ENCODE assay signal across 1 cellular context in genomic region chr20:33419140-33419974, GRCh38.
TF ChIP-seq lines count a peak whose summit lies in the region.

No MANE protein-coding gene starts in this region.

TF ChIP-seq in K562, 482 proteins besides CTCF, POLR2A, EP300 and RAD21 (continued from another document and continues in another):
- TF ChIP-seq ZMIZ1 (IDR thresholded peaks at IDR 0.05; ENCODE audit: low read depth in 2 of 2, low read length in 2 of 2) (peak in 1 of 2 experiments; percentile 80; a peak in 2 of 4 replicates), ZNF695 (CRISPR knock-in tag; IDR thresholded peaks at IDR 0.05) (no peak), ZNF668 (CRISPR knock-in tag; IDR thresholded peaks at IDR 0.05) (no peak), TBP (optimal IDR thresholded peaks at IDR 0.05; ENCODE audit: low read depth, low read length) (no peak), CBX3 (IDR thresholded peaks at IDR 0.05; ENCODE audit: borderline replicate concordance in 1 of 2, low read length in 2 of 2) (no peak; a peak in 1 of 3 replicates), PRPF4 (IDR thresholded peaks at IDR 0.05; ENCODE audit: insufficient read depth, low read depth, low read length, poor library complexity, severe bottlenecking) (no peak), BCLAF1 (IDR thresholded peaks at IDR 0.05; ENCODE audit: borderline replicate concordance in 1 of 2, control insufficient read depth in 1 of 2, low read depth in 2 of 2, low read length in 1 of 2) (no peak), MYNN (IDR thresholded peaks at IDR 0.05) (peak; percentile 84), MYNN (CRISPR knock-in tag; IDR thresholded peaks at IDR 0.05) (no peak), MEF2A (IDR thresholded peaks at IDR 0.05; ENCODE audit: control insufficient read depth, low read depth, low read length) (peak; percentile 100), RNF219 (CRISPR knock-in tag; IDR thresholded peaks at IDR 0.05) (no peak), ZNF143 (CRISPR knock-in tag; IDR thresholded peaks at IDR 0.05) (no peak), CHD4 (IDR thresholded peaks at IDR 0.05; ENCODE audit: insufficient read depth, insufficient replicate concordance, low read depth, low read length, poor library complexity, severe bottlenecking) (no peak), TCF7L2 (IDR thresholded peaks at IDR 0.05; ENCODE audit: low read depth, low read length) (no peak), ERF (CRISPR knock-in tag; IDR thresholded peaks at IDR 0.05) (no peak), RUNX1 (IDR thresholded peaks at IDR 0.05; ENCODE audit: low read depth) (peak; percentile 79), ZNF274 (IDR thresholded peaks at IDR 0.05; ENCODE audit: borderline replicate concordance, low read depth, low read length) (peak; percentile 63; the same call in 1 of the 2 replicates), NCOA2 (IDR thresholded peaks at IDR 0.05; ENCODE audit: partially characterized antibody in 2 of 2) (no peak), ZNF407 (IDR thresholded peaks at IDR 0.05; ENCODE audit: low read depth) (no peak), ZFP91 (CRISPR knock-in tag; IDR thresholded peaks at IDR 0.05) (no peak), CBFA2T2 (conservative IDR thresholded peaks at IDR 0.05) (peak; percentile 98), IRF1 (CRISPR knock-in tag; IDR thresholded peaks at IDR 0.05; ENCODE audit: borderline replicate concordance) (no peak), JUNB (CRISPR knock-in tag; conservative IDR thresholded peaks at IDR 0.05) (no peak), ZC3H4 (CRISPR knock-in tag; IDR thresholded peaks at IDR 0.05; ENCODE audit: borderline replicate concordance) (no peak), ZNF232 (CRISPR knock-in tag; IDR thresholded peaks at IDR 0.05) (no peak), NR3C1 (CRISPR knock-in tag; IDR thresholded peaks at IDR 0.05) (no peak), DIDO1 (tag; IDR thresholded peaks at IDR 0.05; ENCODE audit: low read depth) (no peak), BDP1 (IDR thresholded peaks at IDR 0.05; ENCODE audit: insufficient read depth, insufficient read length) (no peak), ZEB2 (IDR thresholded peaks at IDR 0.05) (peak; percentile 53; the same call in 1 of the 2 replicates), GATA2 (CRISPR knock-in tag; IDR thresholded peaks at IDR 0.05) (peak; percentile 95), NCOR1 (IDR thresholded peaks at IDR 0.05) (peak; percentile 97), SMARCA5 (IDR thresholded peaks at IDR 0.05) (no peak), RBM25 (IDR thresholded peaks at IDR 0.05; ENCODE audit: low read depth, low read length, severe bottlenecking) (peak; percentile 30), ELF4 (CRISPR knock-in tag; IDR thresholded peaks at IDR 0.05) (no peak), ZFPM2 (CRISPR knock-in tag; IDR thresholded peaks at IDR 0.05) (no peak), ZNF280A (IDR thresholded peaks at IDR 0.05; ENCODE audit: low read depth, partially characterized antibody) (no peak), ZNF217 (CRISPR knock-in tag; IDR thresholded peaks at IDR 0.05) (no peak), ZNF184 (CRISPR knock-in tag; IDR thresholded peaks at IDR 0.05) (no peak), ZKSCAN1 (IDR thresholded peaks at IDR 0.05; ENCODE audit: low read depth, low read length) (no peak), SRSF9 (IDR thresholded peaks at IDR 0.05; ENCODE audit: borderline replicate concordance, low read depth, low read length) (no peak), RFX5 (IDR thresholded peaks at IDR 0.05; ENCODE audit: low read depth, low read length) (no peak), RBM22 (IDR thresholded peaks at IDR 0.05; ENCODE audit: low read depth, low read length, poor library complexity, severe bottlenecking) (no peak), RBFOX2 (IDR thresholded peaks at IDR 0.05; ENCODE audit: low read depth, low read length) (no peak)
